In genomic region chr20:54155736-54156317, GRCh38 we compare ENCODE assay signal across 31 cellular contexts. TPM values are rescaled to one million over a fixed set of nuclear protein-coding genes. Genes with fewer than 3 reads are reported as not detected.
"Had no signal": no experiment of that assay in that cellular context is flagged by ENCODE, and none has a peak within 500 bp of the region (broad histone marks: within the 10 kb centered on the region; RNA-seq: fewer than 3 reads in every experiment).

No MANE protein-coding gene starts in this region.

- H3K27ac ChIP-seq: stomach, suprapubic skin, testis, thoracic aorta, thyroid gland, tibial artery, tibial nerve, transverse colon, upper lobe of left lung, upper lobe of right lung, uterus, vagina had no signal

- H3K9me3 Mint-ChIP-seq: stimulated activated effector memory CD8-positive, alpha-beta T cell treated with anti-CD3 and anti-CD28 coated beads, Interleukin-12 subunit alpha, Interleukin-12 subunit beta, amount 100 ng/mL, for 72 hours; stimulated activated memory B cell treated with anti-CD40 and anti-IgM and Interleukin-4, amounts not matched to agents 10 μg/mL and 1 μg/mL and 100 μg/mL, for 72 hours; stimulated activated naive B cell treated with anti-CD40 and anti-IgM and Interleukin-4, amounts not matched to agents 10 μg/mL and 1 μg/mL and 100 μg/mL, for 72 hours; stimulated activated naive CD8-positive, alpha-beta T cell treated with anti-CD3 and anti-CD28 coated beads, Interleukin-15, amount 100 ng/mL, for 72 hours; stimulated activated naive CD8-positive, alpha-beta T cell treated with anti-CD3 and anti-CD28 coated beads, Interleukin-15, Interleukin-2, amounts not matched to agents 100 ng/mL and 50 ng/mL, for 24 hours; type B pancreatic cell had no signal

- FAIRE-seq: urothelium cell line had no signal

- H3K4me3 Mint-ChIP-seq: stimulated activated effector memory CD8-positive, alpha-beta T cell treated with anti-CD3 and anti-CD28 coated beads, Interleukin-12 subunit alpha, Interleukin-12 subunit beta, amount 100 ng/mL, for 72 hours; stimulated activated memory B cell treated with anti-CD40 and anti-IgM and Interleukin-4, amounts not matched to agents 10 μg/mL and 1 μg/mL and 100 μg/mL, for 72 hours; stimulated activated naive B cell treated with anti-CD40 and anti-IgM and Interleukin-4, amounts not matched to agents 10 μg/mL and 1 μg/mL and 100 μg/mL, for 72 hours; stimulated activated naive CD8-positive, alpha-beta T cell treated with anti-CD3 and anti-CD28 coated beads, Interleukin-15, amount 100 ng/mL, for 72 hours; stimulated activated naive CD8-positive, alpha-beta T cell treated with anti-CD3 and anti-CD28 coated beads, Interleukin-15, Interleukin-2, amounts not matched to agents 100 ng/mL and 50 ng/mL, for 24 hours; type B pancreatic cell had no signal

- H3K4me1 ChIP-seq: stomach, testis, thyroid gland, tibial artery, tibial nerve, transverse colon, upper lobe of left lung, upper lobe of right lung, uterus had no signal

- ATAC-seq: stimulated activated effector memory CD8-positive, alpha-beta T cell treated with anti-CD3 and anti-CD28 coated beads, Interleukin-12 subunit alpha, Interleukin-12 subunit beta, amount 100 ng/mL, for 72 hours; stimulated activated memory B cell treated with anti-CD40 and anti-IgM and Interleukin-4, amounts not matched to agents 10 μg/mL and 1 μg/mL and 100 μg/mL, for 72 hours; stimulated activated naive B cell treated with anti-CD40 and anti-IgM and Interleukin-4, amounts not matched to agents 10 μg/mL and 1 μg/mL and 100 μg/mL, for 72 hours; stimulated activated naive CD8-positive, alpha-beta T cell treated with anti-CD3 and anti-CD28 coated beads, Interleukin-15, amount 100 ng/mL, for 72 hours; stimulated activated naive CD8-positive, alpha-beta T cell treated with anti-CD3 and anti-CD28 coated beads, Interleukin-15, Interleukin-2, amounts not matched to agents 100 U/mL and 50 U/mL, for 24 hours; upper lobe of right lung had no signal

- H3K27me3 ChIP-seq: suprapubic skin, testis, thyroid gland, upper lobe of left lung, uterus, vagina had no signal

- H3K36me3 ChIP-seq: stomach, suprapubic skin, thoracic aorta, thyroid gland, tibial artery, tibial nerve, transverse colon, upper lobe of left lung, upper lobe of right lung, uterus, vagina had no signal

- H3K4me3 ChIP-seq: stomach, suprapubic skin, testis, thoracic aorta, thyroid gland, tibial artery, tibial nerve, transverse colon, upper lobe of left lung, upper lobe of right lung, uterus, vagina had no signal

- H3K9me3 ChIP-seq: stomach, suprapubic skin, testis, thoracic aorta, thyroid gland, tibial artery, tibial nerve, transverse colon, upper lobe of left lung, upper lobe of right lung, uterus, vagina had no signal

- H3K27ac Mint-ChIP-seq: stimulated activated effector memory CD8-positive, alpha-beta T cell treated with anti-CD3 and anti-CD28 coated beads, Interleukin-12 subunit alpha, Interleukin-12 subunit beta, amount 100 ng/mL, for 72 hours; stimulated activated memory B cell treated with anti-CD40 and anti-IgM and Interleukin-4, amounts not matched to agents 10 μg/mL and 1 μg/mL and 100 μg/mL, for 72 hours; stimulated activated naive B cell treated with anti-CD40 and anti-IgM and Interleukin-4, amounts not matched to agents 10 μg/mL and 1 μg/mL and 100 μg/mL, for 72 hours; stimulated activated naive CD8-positive, alpha-beta T cell treated with anti-CD3 and anti-CD28 coated beads, Interleukin-15, amount 100 ng/mL, for 72 hours; stimulated activated naive CD8-positive, alpha-beta T cell treated with anti-CD3 and anti-CD28 coated beads, Interleukin-15, Interleukin-2, amounts not matched to agents 100 ng/mL and 50 ng/mL, for 24 hours; type B pancreatic cell had no signal

- H3K4me1 Mint-ChIP-seq: stimulated activated effector memory CD8-positive, alpha-beta T cell treated with anti-CD3 and anti-CD28 coated beads, Interleukin-12 subunit alpha, Interleukin-12 subunit beta, amount 100 ng/mL, for 72 hours; stimulated activated memory B cell treated with anti-CD40 and anti-IgM and Interleukin-4, amounts not matched to agents 10 μg/mL and 1 μg/mL and 100 μg/mL, for 72 hours; stimulated activated naive CD8-positive, alpha-beta T cell treated with anti-CD3 and anti-CD28 coated beads, Interleukin-15, amount 100 ng/mL, for 72 hours had no signal

- DNase-seq: stimulated activated CD4-positive, alpha-beta T cell treated with anti-CD3 and anti-CD28 coated beads, Interleukin-2, amount 100 ng/mL, for 48 hours; stimulated activated CD4-positive, alpha-beta T cell treated with anti-CD3 and anti-CD28 coated beads, Interleukin-4, amount 100 ng/mL, for 1 hour; stimulated activated CD4-positive, alpha-beta T cell treated with anti-CD3 and anti-CD28 coated beads, Interleukin-4, amount 100 ng/mL, for 24 hours; stimulated activated CD4-positive, alpha-beta T cell treated with anti-CD3 and anti-CD28 coated beads, Interleukin-4, amount 100 ng/mL, for 4 hours; stimulated activated CD8-positive, alpha-beta memory T cell treated with anti-CD3 and anti-CD28 coated beads, Interleukin-4, amount 100 ng/mL, for 48 hours; stimulated activated naive B cell treated with anti-CD40 and anti-IgM and Interleukin-4, amounts not matched to agents 10 μg/mL and 1 μg/mL and 100 μg/mL, for 72 hours; stimulated activated naive CD4-positive, alpha-beta T cell; stimulated activated naive CD4-positive, alpha-beta T cell treated with Interleukin-2 at 50 U/mL for 16 hours; stimulated activated naive CD8-positive, alpha-beta T cell treated with anti-CD3 and anti-CD28 coated beads, Interleukin-15, amount 100 ng/mL, for 72 hours; stimulated activated naive CD8-positive, alpha-beta T cell treated with anti-CD3 and anti-CD28 coated beads, Interleukin-15, Interleukin-2, amounts not matched to agents 100 U/mL and 50 U/mL, for 24 hours; stomach; substantia nigra; testis; thyroid gland; tibial artery; transverse colon; trophoblast cell; upper lobe of left lung; upper lobe of right lung; uterus had no signal

- H3K36me3 Mint-ChIP-seq: stimulated activated effector memory CD8-positive, alpha-beta T cell treated with anti-CD3 and anti-CD28 coated beads, Interleukin-12 subunit alpha, Interleukin-12 subunit beta, amount 100 ng/mL, for 72 hours; stimulated activated memory B cell treated with anti-CD40 and anti-IgM and Interleukin-4, amounts not matched to agents 10 μg/mL and 1 μg/mL and 100 μg/mL, for 72 hours; stimulated activated naive B cell treated with anti-CD40 and anti-IgM and Interleukin-4, amounts not matched to agents 10 μg/mL and 1 μg/mL and 100 μg/mL, for 72 hours; type B pancreatic cell had no signal

RNA-seq across cellular contexts. Expression of gene CYP24A1, which starts 18.0 kb away (rescaled TPM):
- total RNA-seq: stomach, subcutaneous adipose tissue, temporal lobe, thoracic aorta, tibial nerve, transverse colon had no signal
